Comparison of ENCODE assay signal across 14 cellular contexts in genomic region chr22:35834080-35834479, GRCh38.
A peak's percentile ranks its signal among the peaks of the same experiment; 100 is the strongest.
DNase-seq lines count a peak whose midpoint lies in the region; ATAC-seq, FAIRE-seq and TF ChIP-seq lines count a peak whose summit lies in the region.
"Had no signal": no experiment of that assay in that cellular context is flagged by ENCODE, and none has a peak within 500 bp of the region (broad histone marks: within the 10 kb centered on the region; RNA-seq: fewer than 3 reads in every experiment).

No MANE protein-coding gene starts in this region.

- no peak for TF ChIP-seq RAD21 in A549 (conservative IDR thresholded peaks at IDR 0.05 in 1 of 2, IDR thresholded peaks at IDR 0.05 in 1 of 2)

- TF ChIP-seq EP300 in A549 (IDR thresholded peaks at IDR 0.05) = no peak

- peaks cover 2% of the 10 kb centered on the region for H3K36me3 ChIP-seq in mammary epithelial cell (ENCODE audit: insufficient read depth, low read length)
- H3K36me3 ChIP-seq in muscle layer of duodenum (ENCODE audit: control insufficient read depth in 1 of 2, insufficient read depth in 2 of 2, low read length in 2 of 2) = no peaks in the 10 kb centered on the region
- H3K36me3 ChIP-seq: BLaER1 had no signal

- no peaks in the 10 kb centered on the region for H4K20me1 ChIP-seq in mammary epithelial cell (ENCODE audit: insufficient read depth, low read length)
- H4K20me1 ChIP-seq: BLaER1 had no signal

- ATAC-seq in A549 (no peak), HG03460 (IDR thresholded peaks at IDR 0.05; ENCODE audit: unreplicated experiment) (no peak)
- ATAC-seq: activated CD4-positive, CD25-positive, alpha-beta regulatory T cell treated with anti-CD3 and anti-CD28 coated beads, Interleukin-2, amount 50 U/mL, for 24 hours had no signal

- CTCF ChIA-PET in A549 (lab: Yijun Ruan, JAX) = interaction anchor here (0.6 kb wide), 1 partner anchor 406 kb away, joined by 3 read pairs; no protein-coding TSS in a partner anchor
- CTCF ChIA-PET in mammary epithelial cell (lab: Charles Lee; ENCODE audit: low non-redundant PET) = no interaction called here

- H3K4me3 ChIP-seq in A549 (peak overlapping the region; percentile 52; the same call in 2 of the 3 replicates), mammary epithelial cell (replicated peaks in 1 of 3; ENCODE audit: insufficient read depth in 1 of 3, low read depth in 2 of 3, low read length in 3 of 3) (peak overlapping the region in 1 of 3 experiments; percentile 83), muscle layer of duodenum (ENCODE audit: low read depth in 1 of 2, low read length in 2 of 2) (no peak overlapping the region)
- H3K4me3 ChIP-seq: BLaER1 had no signal

- no peak for TF ChIP-seq CTCF in A549 (IDR thresholded peaks at IDR 0.05)
- TF ChIP-seq CTCF in mammary epithelial cell (conservative IDR thresholded peaks at IDR 0.05 in 1 of 2, IDR thresholded peaks at IDR 0.05 in 1 of 2; ENCODE audit: extremely low read depth in 1 of 2, insufficient read depth in 1 of 2, low read depth in 1 of 2, low read length in 2 of 2) = no peak

- H3K9me3 ChIP-seq in A549 (no peaks in the 10 kb centered on the region), mammary epithelial cell (replicated peaks; ENCODE audit: insufficient read depth, low read length) (no peaks in the 10 kb centered on the region), muscle layer of duodenum (ENCODE audit: control insufficient read depth in 1 of 2, low read length in 2 of 2) (no peaks in the 10 kb centered on the region)
- H3K9me3 ChIP-seq: BLaER1 had no signal

- peaks cover 98% of the 10 kb centered on the region for H3K79me2 ChIP-seq in mammary epithelial cell (ENCODE audit: insufficient read depth, low read length)

- H3K4me1 ChIP-seq in A549 = peaks cover 41% of the 10 kb centered on the region
- peaks cover 19% of the 10 kb centered on the region for H3K4me1 ChIP-seq in mammary epithelial cell (ENCODE audit: insufficient read depth, low read length)
- H3K4me1 ChIP-seq in muscle layer of duodenum (ENCODE audit: control insufficient read depth in 1 of 2, insufficient read depth in 2 of 2, low read length in 2 of 2) = peaks cover 23 to 52% of the 10 kb centered on the region in 2 donors
- H3K4me1 ChIP-seq: BLaER1 had no signal

- BruUV-seq in mammary epithelial cell (replicated peaks; lab: Mats Ljungman, UMichigan) = no TSS peak

- H3K9ac ChIP-seq in mammary epithelial cell (ENCODE audit: insufficient read depth, low read length) = peak overlapping the region; percentile 26
- H3K9ac ChIP-seq: BLaER1 had no signal

- no peaks in the 10 kb centered on the region for H3K27me3 ChIP-seq in mammary epithelial cell (ENCODE audit: insufficient read depth, low read length)
- no peaks in the 10 kb centered on the region for H3K27me3 ChIP-seq in muscle layer of duodenum (ENCODE audit: low read depth, low read length)
- H3K27me3 ChIP-seq: BLaER1 had no signal

- intact Hi-C loops in mammary epithelial cell (cut with micrococcal nuclease) = loop anchor here (2.0 kb wide), 1 partner anchor 49 kb away; no protein-coding TSS in a partner anchor

- in situ Hi-C loops in KBM-7 (cut with MboI; ENCODE audit: low pct_unique_long_range_greater_than_20kb, low sequenced_read_pairs) = no loop called here
- in situ Hi-C loops in mammary epithelial cell (cut with MboI; ENCODE audit: low sequenced_read_pairs in 2 of 2) = loop anchor here in 1 of 2 donors (25.0 kb wide), 1 partner anchor 197 kb away; the partner anchor contains the start of gene APOL6

- TF ChIP-seq POLR2A in A549 (IDR thresholded peaks at IDR 0.05; ENCODE audit: low read length) = no peak

- POLR2A ChIA-PET in A549 (lab: Yijun Ruan, JAX) = no interaction called here

- H3K4me2 ChIP-seq in A549 (peak overlapping the region; percentile 87), mammary epithelial cell (ENCODE audit: insufficient read depth, low read depth, low read length) (peak overlapping the region; percentile 96)
- H3K4me2 ChIP-seq: BLaER1 had no signal

- H3K27ac ChIP-seq in A549 = peak overlapping the region; percentile 86 to 87
- H3K27ac ChIP-seq in mammary epithelial cell (ENCODE audit: insufficient read depth, low read depth, low read length) = peak overlapping the region; percentile 90
- H3K27ac ChIP-seq in muscle layer of duodenum (ENCODE audit: low read length) = peak overlapping the region; percentile 83
- H3K27ac ChIP-seq: BLaER1 had no signal

- DNase-seq in A549 (ENCODE audit: low read depth in 1 of 2, low spot score in 1 of 2) (no peak), KBM-7 (peak; percentile 41), mammary epithelial cell (no peak), HUDEP-2 (lab: John Stamatoyannopoulos, UW; ENCODE audit: unreplicated experiment in 76 of 76) (no peak), HTR-8/SVneo (ENCODE audit: insufficient read length, low spot score) (no peak), NCI-H524 treated with DMSO at 0.1 percent for 48 hours (lab: John Stamatoyannopoulos, UW) (no peak)
- DNase-seq: erythroblast, NCI-H226, SHP77 treated with DMSO at 0.1 percent for 48 hours had no signal

- 47% methylated on average over 4 of the region's 4 CpGs for WGBS in A549 (ENCODE audit: missing lambda C conversion rate)
- WGBS in mammary epithelial cell (ENCODE audit: low coverage, missing lambda C conversion rate) = 69% methylated on average over 4 of the region's 4 CpGs

- no peak for FAIRE-seq in A549 (lab: Jason Lieb, UNC)
- FAIRE-seq in HTR-8/SVneo (lab: Jason Lieb, UNC) = no peak
- FAIRE-seq: GM18507 had no signal

- no peak overlapping the region for H2AFZ ChIP-seq in mammary epithelial cell (ENCODE audit: low read depth, low read length)

- dilution Hi-C loops in mammary epithelial cell (cut with HindIII; ENCODE audit: low sequenced_read_pairs) = no loop called here

TF ChIP-seq in A549, 52 proteins besides CTCF, POLR2A, EP300 and RAD21:
- no peak for TF ChIP-seq NPAS2 (CRISPR knock-in tag; IDR thresholded peaks at IDR 0.05; ENCODE audit: borderline replicate concordance)
- no peak for TF ChIP-seq CHD2 (IDR thresholded peaks at IDR 0.05; ENCODE audit: low read length, partially characterized antibody)
- TF ChIP-seq GATA3 (IDR thresholded peaks at IDR 0.05; ENCODE audit: borderline replicate concordance) = no peak
- TF ChIP-seq FOSL2 (IDR thresholded peaks at IDR 0.05) = no peak
- no peak for TF ChIP-seq FOSL2 (CRISPR knock-in tag; IDR thresholded peaks at IDR 0.05)
- no peak for TF ChIP-seq ZNF302 (CRISPR knock-in tag; IDR thresholded peaks at IDR 0.05)
- TF ChIP-seq CBX8 (IDR thresholded peaks at IDR 0.05) = no peak
- no peak for TF ChIP-seq ESRRA (IDR thresholded peaks at IDR 0.05; ENCODE audit: borderline replicate concordance, low read length)
- TF ChIP-seq CEBPB (IDR thresholded peaks at IDR 0.05) = no peak
- TF ChIP-seq MAX (IDR thresholded peaks at IDR 0.05) = no peak
- TF ChIP-seq MAZ (IDR thresholded peaks at IDR 0.05; ENCODE audit: borderline replicate concordance, low read depth, low read length) = no peak
- TF ChIP-seq HEYL (CRISPR knock-in tag; IDR thresholded peaks at IDR 0.05) = no peak
- no peak for TF ChIP-seq BHLHE40 (IDR thresholded peaks at IDR 0.05; ENCODE audit: low read depth, low read length)
- no peak for TF ChIP-seq HOXA7 (CRISPR knock-in tag; IDR thresholded peaks at IDR 0.05)
